ENCODE assay signal across 20 cellular contexts in genomic region chr18:2139676-2140075, GRCh38.
A peak's percentile ranks its signal among the peaks of the same experiment; 100 is the strongest.
DNase-seq lines count a peak whose midpoint lies in the region; ATAC-seq and TF ChIP-seq lines count a peak whose summit lies in the region.
"Had no signal": no experiment of that assay in that cellular context is flagged by ENCODE, and none has a peak within 500 bp of the region (broad histone marks: within the 10 kb centered on the region; RNA-seq: fewer than 3 reads in every experiment).

No MANE protein-coding gene starts in this region.

- no peak overlapping the region for H3K4me3 ChIP-seq in AG10803 (ENCODE audit: low read length)
- H3K4me3 ChIP-seq: coronary artery, psoas muscle had no signal

- no peak for ATAC-seq in GM18907 (IDR thresholded peaks at IDR 0.05; ENCODE audit: unreplicated experiment)
- no peak for ATAC-seq in GM19455 (IDR thresholded peaks at IDR 0.05; ENCODE audit: unreplicated experiment)
- ATAC-seq: activated T-cell treated with anti-CD3 and anti-CD28 coated beads, Interleukin-2, amount 50 U/mL, for 72 hours; esophagus mucosa; naive thymus-derived CD8-positive, alpha-beta T cell; psoas muscle had no signal

- DNase-seq in AG10803 (ENCODE audit: low read depth) (peak; percentile 46), HT-29 (ENCODE audit: low spot score) (peak; percentile 56), astrocyte of the hippocampus (ENCODE audit: low read depth, low spot score) (peak; percentile 29), iris pigment epithelial cell (ENCODE audit: low read depth) (peak; percentile 56), NCI-H2081 treated with DMSO at 0.1 percent for 48 hours (lab: John Stamatoyannopoulos, UW) (no peak), mucosa of gallbladder (ENCODE audit: low spot score) (no peak)
- DNase-seq: activated CD4-positive, alpha-beta T cell treated with anti-CD3 and anti-CD28 coated beads, Interleukin-2, amount 50 U/mL, for 1 hour; activated T-cell treated with anti-CD3 and anti-CD28 coated beads, Interleukin-2, amount 50 U/mL, for 72 hours; amniotic stem cell; COR-L47; naive thymus-derived CD8-positive, alpha-beta T cell; NCI-H1105; NCI-H2227 treated with DMSO at 0.1 percent for 48 hours; NK-92 treated with Interleukin-12 subunit alpha and Interleukin-12 subunit beta, amount 100 ng/mL, for 24 hours; psoas muscle; SHP77 had no signal

- TF ChIP-seq CTCF in AG10803 (conservative IDR thresholded peaks at IDR 0.05; ENCODE audit: low read length): no peak

Comparison
In these comparisons a context has a peak if more than half of its experiments do, and no peak if none do; other contexts are left out.
1. DNase-seq: peak in AG10803 (single experiment), HT-29 (single experiment), astrocyte of the hippocampus (single experiment) and iris pigment epithelial cell (single experiment); none in NCI-H2081 treated with DMSO at 0.1 percent for 48 hours (single experiment) and mucosa of gallbladder (single experiment).